Comparison of ENCODE assay signal across 10 cellular contexts in the genomic region with DNA sequence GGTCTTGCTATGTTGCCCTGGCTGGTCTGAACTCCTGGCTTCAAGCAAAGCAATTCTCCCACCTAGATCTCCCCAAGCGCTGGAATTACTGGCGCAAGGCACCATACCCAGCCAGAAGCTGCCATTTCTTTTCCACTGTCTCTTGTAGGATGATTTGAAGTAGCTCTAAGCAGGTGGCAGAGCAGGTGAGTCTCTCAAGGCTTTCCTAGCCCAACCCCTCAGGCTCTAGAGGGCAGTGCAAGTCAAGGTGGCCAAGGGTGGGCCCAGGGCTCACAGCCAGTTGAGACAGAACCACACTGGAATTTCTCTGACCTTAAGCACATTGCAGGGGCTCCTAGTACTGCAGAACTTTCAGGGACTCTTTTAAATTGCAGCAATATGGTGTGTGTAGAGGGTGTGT. TPM values are rescaled to one million over a fixed set of nuclear protein-coding genes. Genes with fewer than 3 reads are reported as not detected.
DNase-seq lines count a peak whose midpoint lies in the region; TF ChIP-seq lines count a peak whose summit lies in the region.
"Had no signal": no experiment of that assay in that cellular context is flagged by ENCODE, and none has a peak within 500 bp of the region (broad histone marks: within the 10 kb centered on the region; RNA-seq: fewer than 3 reads in every experiment).

No MANE protein-coding gene starts in this region.

- peaks cover 0 to 5% (median 0%) of the 10 kb centered on the region in 5 experiments for H3K9me3 Mint-ChIP-seq in brain
- no peaks in the 10 kb centered on the region for H3K9me3 Mint-ChIP-seq in mesothelial cell of epicardium

- H3K27me3 ChIP-seq in Karpas-422 (ENCODE audit: low read length): no peaks in the 10 kb centered on the region

- no peaks in the 10 kb centered on the region for H4K20me1 ChIP-seq in Karpas-422 (ENCODE audit: insufficient read depth, low read depth, low read length)

- no peaks in the 10 kb centered on the region for H3K79me2 ChIP-seq in Karpas-422 (ENCODE audit: low read length)

- H3K4me1 Mint-ChIP-seq in brain (peaks cover 26% of the 10 kb centered on the region), mesothelial cell of epicardium (peaks cover 12% of the 10 kb centered on the region)
- H3K4me1 Mint-ChIP-seq: T-helper 17 cell had no signal

- no peaks in the 10 kb centered on the region for H3K9me3 ChIP-seq in Karpas-422 (ENCODE audit: low read length)

- H3K4me3 Mint-ChIP-seq in brain: peak overlapping the region in 1 of 5 experiments; percentile 16
- H3K4me3 Mint-ChIP-seq in mesothelial cell of epicardium: no peak overlapping the region
- H3K4me3 Mint-ChIP-seq: T-helper 17 cell had no signal

- no peaks in the 10 kb centered on the region for H3K4me1 ChIP-seq in Karpas-422 (ENCODE audit: low read length)

- H3K9me2 ChIP-seq in Karpas-422 (replicated peaks; ENCODE audit: insufficient read depth, low read length): no peaks in the 10 kb centered on the region

- H3K9ac ChIP-seq in Karpas-422 (ENCODE audit: low read length): no peak overlapping the region

- TF ChIP-seq CTCF in brain (conservative IDR thresholded peaks at IDR 0.05) (peak in 1 of 2 experiments; percentile 13), mesothelial cell of epicardium (IDR thresholded peaks at IDR 0.05; ENCODE audit: unreplicated experiment) (no peak)

- DNase-seq in DMS53 (lab: John Stamatoyannopoulos, UW) (peak; percentile 27), Karpas-422 (peak; percentile 57), mesothelial cell of epicardium (ENCODE audit: low spot score in 2 of 2, unreplicated experiment in 2 of 2) (no peak), COLO829 (ENCODE audit: low spot score) (no peak), CD1c-positive myeloid dendritic cell (ENCODE audit: extremely low spot score) (no peak), medulla oblongata (ENCODE audit: extremely low spot score) (no peak), GM19240 (ENCODE audit: insufficient read length, low spot score) (no peak)
- DNase-seq: caudate nucleus, T-helper 17 cell had no signal

- H2AFZ ChIP-seq in Karpas-422 (ENCODE audit: low read length): no peak overlapping the region

- H3K27ac ChIP-seq in Karpas-422 (ENCODE audit: low read length): no peak overlapping the region

- H3K36me3 Mint-ChIP-seq in brain (no peaks in the 10 kb centered on the region), mesothelial cell of epicardium (no peaks in the 10 kb centered on the region)

- H3K27ac Mint-ChIP-seq in brain (peak overlapping the region in 3 of 5 experiments; percentile 36 to 84 (median 61)), mesothelial cell of epicardium (peak overlapping the region; percentile 21)
- H3K27ac Mint-ChIP-seq: T-helper 17 cell had no signal

- H3K27me3 Mint-ChIP-seq in brain (peaks cover 6% of the 10 kb centered on the region), mesothelial cell of epicardium (ENCODE audit: low read depth) (no peaks in the 10 kb centered on the region)
- H3K27me3 Mint-ChIP-seq: T-helper 17 cell had no signal

- H3K4me2 ChIP-seq in Karpas-422 (ENCODE audit: low read depth, low read length, poor library complexity, severe bottlenecking): no peak overlapping the region

- H3K36me3 ChIP-seq in Karpas-422 (ENCODE audit: insufficient read depth, low read length): no peaks in the 10 kb centered on the region

- no peak overlapping the region for H3K4me3 ChIP-seq in Karpas-422 (ENCODE audit: low read length)

RNA-seq across cellular contexts. Expression of a gene that starts 15.6 kb away (rescaled TPM):
- 11.3 and 19.1 TPM in 2 replicates for total RNA-seq in Karpas-422 (2014; rRNA removed; shearing (Covaris generic); ENCODE audit: low replicate concordance)
- polyA plus RNA-seq in brain (ENCODE audit: insufficient read depth, low read depth, low replicate concordance): 54.5 TPM
- 118 to 128 TPM (median 120 TPM) in 3 replicates for total RNA-seq in mesothelial cell of epicardium

RNA-seq across cellular contexts. Expression of a gene that starts 25.3 kb away (rescaled TPM):
- total RNA-seq in Karpas-422 (2014; rRNA removed; shearing (Covaris generic); ENCODE audit: low replicate concordance): 17.8 and 23.9 TPM in 2 replicates
- 13.2 TPM for polyA plus RNA-seq in brain (ENCODE audit: insufficient read depth, low read depth, low replicate concordance)
- total RNA-seq in mesothelial cell of epicardium: 29.3 to 34.4 TPM (median 31.9 TPM) in 3 replicates

RNA-seq across cellular contexts. Expression of a gene that starts 32.2 kb away (rescaled TPM):
- 2.4 and 5.9 TPM in 2 replicates for total RNA-seq in Karpas-422 (2014; rRNA removed; shearing (Covaris generic); ENCODE audit: low replicate concordance)
- 2.7 TPM for polyA plus RNA-seq in brain (ENCODE audit: insufficient read depth, low read depth, low replicate concordance)
- total RNA-seq in mesothelial cell of epicardium: 30.3 to 33.4 TPM (median 33.0 TPM) in 3 replicates

RNA-seq across cellular contexts. Expression of a gene that starts 42.2 kb away (rescaled TPM):
- total RNA-seq in Karpas-422 (2014; rRNA removed; shearing (Covaris generic); ENCODE audit: low replicate concordance): 17.2 and 26.9 TPM in 2 replicates
- 56.6 TPM for polyA plus RNA-seq in brain (ENCODE audit: insufficient read depth, low read depth, low replicate concordance)
- total RNA-seq in mesothelial cell of epicardium: 13.7 to 15.8 TPM (median 13.9 TPM) in 3 replicates

RNA-seq across cellular contexts. Expression of a gene that starts 42.7 kb away (rescaled TPM):
- 227 and 281 TPM in 2 replicates for total RNA-seq in Karpas-422 (2014; rRNA removed; shearing (Covaris generic); ENCODE audit: low replicate concordance)
- polyA plus RNA-seq in brain (ENCODE audit: insufficient read depth, low read depth, low replicate concordance): 385 TPM
- 248 to 261 TPM (median 250 TPM) in 3 replicates for total RNA-seq in mesothelial cell of epicardium

Comparison
In these comparisons a context has a peak if more than half of its experiments do, and no peak if none do; other contexts are left out.
1. DNase-seq: peak in DMS53 (single experiment) and Karpas-422 (single experiment); none in mesothelial cell of epicardium (0 of 2), COLO829 (single experiment), CD1c-positive myeloid dendritic cell (single experiment), medulla oblongata (single experiment) and GM19240 (single experiment).